Comparison of ENCODE assay signal across 18 cellular contexts in the genomic region with DNA sequence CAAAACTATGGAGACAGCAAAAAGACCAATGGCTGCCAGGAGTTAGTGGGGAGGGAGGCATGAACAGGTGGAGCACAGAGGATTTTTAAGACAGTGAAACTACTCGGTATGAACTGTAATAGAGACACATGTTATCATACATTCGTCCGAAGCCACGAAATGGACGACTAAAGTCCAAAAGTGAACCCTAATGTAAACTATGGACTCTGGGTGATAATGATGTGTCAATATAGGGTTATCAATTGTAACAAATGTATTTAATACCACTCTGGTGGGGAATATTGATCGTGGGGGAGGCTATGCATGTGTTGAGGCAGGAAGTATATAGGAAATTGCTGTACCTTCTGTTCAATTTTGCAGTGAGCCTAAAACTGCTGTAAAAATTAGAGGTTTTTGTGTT.
DNase-seq lines count a peak whose midpoint lies in the region; ATAC-seq and TF ChIP-seq lines count a peak whose summit lies in the region.
"Had no signal": no experiment of that assay in that cellular context is flagged by ENCODE, and none has a peak within 500 bp of the region (broad histone marks: within the 10 kb centered on the region; RNA-seq: fewer than 3 reads in every experiment).

No MANE protein-coding gene starts in this region.

- H3K4me3 Mint-ChIP-seq in activated CD8-positive, alpha-beta memory T cell treated with anti-CD3 and anti-CD28 coated beads, Interleukin-2, amount 10 ng/mL, durations not matched to agents 7 days and 5 days: no peak overlapping the region
- H3K4me3 Mint-ChIP-seq in endodermal cell: no peak overlapping the region
- no peak overlapping the region for H3K4me3 Mint-ChIP-seq in naive thymus-derived CD4-positive, alpha-beta T cell
- no peak overlapping the region for H3K4me3 Mint-ChIP-seq in activated CD4-positive, alpha-beta T cell treated with anti-CD3 and anti-CD28 coated beads, Interleukin-2, amount 10 ng/mL, durations not matched to agents 7 days and 5 days
- H3K4me3 Mint-ChIP-seq: CD4-positive, alpha-beta T cell; HFFc6 had no signal

- peaks cover 63% of the 10 kb centered on the region for H3K27me3 Mint-ChIP-seq in activated CD8-positive, alpha-beta memory T cell treated with anti-CD3 and anti-CD28 coated beads, Interleukin-2, amount 10 ng/mL, durations not matched to agents 7 days and 5 days
- peaks cover 5% of the 10 kb centered on the region for H3K27me3 Mint-ChIP-seq in endodermal cell (ENCODE audit: insufficient read depth)
- H3K27me3 Mint-ChIP-seq in naive thymus-derived CD4-positive, alpha-beta T cell: peaks cover 0 to 59% (median 0%) of the 10 kb centered on the region in 5 donors
- H3K27me3 Mint-ChIP-seq in activated CD4-positive, alpha-beta T cell treated with anti-CD3 and anti-CD28 coated beads, Interleukin-2, amount 10 ng/mL, durations not matched to agents 7 days and 5 days: peaks cover 22% of the 10 kb centered on the region
- H3K27me3 Mint-ChIP-seq: CD4-positive, alpha-beta T cell had no signal

- H3K4me1 ChIP-seq in endodermal cell (ENCODE audit: control insufficient read depth, insufficient read depth, low read length) (no peaks in the 10 kb centered on the region), liver (ENCODE audit: control insufficient read depth in 4 of 4, insufficient read depth in 4 of 4, low read length in 3 of 4) (peaks cover 6 to 50% (median 26%) of the 10 kb centered on the region in 4 donors), breast epithelium (no peaks in the 10 kb centered on the region)
- no peaks in the 10 kb centered on the region for H3K4me1 ChIP-seq in naive thymus-derived CD4-positive, alpha-beta T cell (ENCODE audit: control insufficient read depth in 2 of 2, insufficient read depth in 2 of 2, low read length in 2 of 2)
- H3K4me1 ChIP-seq: A549 had no signal

- TF ChIP-seq POLR2A in breast epithelium (IDR thresholded peaks at IDR 0.05): no peak

- no peak overlapping the region for H3K9ac ChIP-seq in endodermal cell (ENCODE audit: extremely low read depth, low read length, poor library complexity, severe bottlenecking)
- no peak overlapping the region for H3K9ac ChIP-seq in liver (ENCODE audit: low read depth in 1 of 2, low read length in 2 of 2)

- DNase-seq in activated CD8-positive, alpha-beta memory T cell treated with anti-CD3 and anti-CD28 coated beads, Interleukin-2, amount 50 U/mL, for 48 hours: peak; percentile 2
- DNase-seq in activated CD8-positive, alpha-beta memory T cell treated with anti-CD3 and anti-CD28 coated beads, Interleukin-2, amount 10 ng/mL, durations not matched to agents 7 days and 5 days: no peak
- DNase-seq in endodermal cell: peak; percentile 5
- DNase-seq in naive thymus-derived CD4-positive, alpha-beta T cell: no peak
- DNase-seq in breast epithelium (ENCODE audit: low spot score in 2 of 2): no peak
- no peak for DNase-seq in activated CD4-positive, alpha-beta T cell treated with anti-CD3 and anti-CD28 coated beads, Interleukin-2, amount 10 ng/mL, durations not matched to agents 7 days and 5 days
- DNase-seq: AML-193; CD4-positive, alpha-beta T cell; DMS153; DMS79; GDM1; GOT3; H7; HFFc6 had no signal

- H3K4me3 ChIP-seq in endodermal cell (ENCODE audit: low read length): no peak overlapping the region
- H3K4me3 ChIP-seq in liver (ENCODE audit: low read depth in 1 of 3, low read length in 3 of 3): no peak overlapping the region
- H3K4me3 ChIP-seq in naive thymus-derived CD4-positive, alpha-beta T cell (ENCODE audit: low read length): no peak overlapping the region
- no peak overlapping the region for H3K4me3 ChIP-seq in breast epithelium
- H3K4me3 ChIP-seq: A549 had no signal

- no peaks in the 10 kb centered on the region for H3K4me1 Mint-ChIP-seq in activated CD8-positive, alpha-beta memory T cell treated with anti-CD3 and anti-CD28 coated beads, Interleukin-2, amount 10 ng/mL, durations not matched to agents 7 days and 5 days
- peaks cover 6% of the 10 kb centered on the region for H3K4me1 Mint-ChIP-seq in endodermal cell
- H3K4me1 Mint-ChIP-seq in naive thymus-derived CD4-positive, alpha-beta T cell: peaks cover 0 to 3% (median 0%) of the 10 kb centered on the region in 7 donors
- H3K4me1 Mint-ChIP-seq in activated CD4-positive, alpha-beta T cell treated with anti-CD3 and anti-CD28 coated beads, Interleukin-2, amount 10 ng/mL, durations not matched to agents 7 days and 5 days: no peaks in the 10 kb centered on the region

- POLR2A ChIA-PET in naive thymus-derived CD4-positive, alpha-beta T cell (lab: Charles Lee): no interaction called here
- POLR2A ChIA-PET in activated CD4-positive, alpha-beta T cell treated with anti-CD3 and anti-CD28 coated beads, Interleukin-2, amount 10 ng/mL, durations not matched to agents 7 days and 5 days (lab: Charles Lee): no interaction called here

- 93 to 95% methylated on average over 5 to 6 of the region's 6 CpGs for WGBS in endodermal cell (ENCODE audit: insufficient coverage in 1 of 2, insufficient read length in 1 of 2), 2 experiments
- WGBS in liver: 32% methylated on average over 6 of the region's 6 CpGs

- H3K27ac ChIP-seq in endodermal cell (ENCODE audit: low read depth, low read length): no peak overlapping the region
- peak overlapping the region in 1 of 2 donors; percentile 32 for H3K27ac ChIP-seq in liver (ENCODE audit: low read depth in 1 of 2, low read length in 2 of 2)
- H3K27ac ChIP-seq in naive thymus-derived CD4-positive, alpha-beta T cell (ENCODE audit: low read depth, low read length): no peak overlapping the region
- no peak overlapping the region for H3K27ac ChIP-seq in breast epithelium
- H3K27ac ChIP-seq: 22Rv1, A549 had no signal

- TF ChIP-seq CTCF in endodermal cell (conservative IDR thresholded peaks at IDR 0.05): no peak
- TF ChIP-seq CTCF in liver (IDR thresholded peaks at IDR 0.05; ENCODE audit: low read depth, low read length, missing input control): no peak
- no peak for TF ChIP-seq CTCF in breast epithelium (IDR thresholded peaks at IDR 0.05)

- intact Hi-C loops in naive thymus-derived CD4-positive, alpha-beta T cell (cut with micrococcal nuclease): no loop called here
- intact Hi-C loops in breast epithelium (cut with DNase I; ENCODE audit: low total_unique reads): no loop called here

- H3K36me3 Mint-ChIP-seq in activated CD8-positive, alpha-beta memory T cell treated with anti-CD3 and anti-CD28 coated beads, Interleukin-2, amount 10 ng/mL, durations not matched to agents 7 days and 5 days: no peaks in the 10 kb centered on the region
- H3K36me3 Mint-ChIP-seq in endodermal cell (ENCODE audit: low read depth): no peaks in the 10 kb centered on the region
- no peaks in the 10 kb centered on the region for H3K36me3 Mint-ChIP-seq in naive thymus-derived CD4-positive, alpha-beta T cell
- no peaks in the 10 kb centered on the region for H3K36me3 Mint-ChIP-seq in activated CD4-positive, alpha-beta T cell treated with anti-CD3 and anti-CD28 coated beads, Interleukin-2, amount 10 ng/mL, durations not matched to agents 7 days and 5 days (ENCODE audit: low read depth)

- H3K27ac Mint-ChIP-seq in activated CD8-positive, alpha-beta memory T cell treated with anti-CD3 and anti-CD28 coated beads, Interleukin-2, amount 10 ng/mL, durations not matched to agents 7 days and 5 days: no peak overlapping the region
- H3K27ac Mint-ChIP-seq in endodermal cell: no peak overlapping the region
- no peak overlapping the region for H3K27ac Mint-ChIP-seq in naive thymus-derived CD4-positive, alpha-beta T cell
- no peak overlapping the region for H3K27ac Mint-ChIP-seq in activated CD4-positive, alpha-beta T cell treated with anti-CD3 and anti-CD28 coated beads, Interleukin-2, amount 10 ng/mL, durations not matched to agents 7 days and 5 days
- H3K27ac Mint-ChIP-seq: CD4-positive, alpha-beta T cell; HFFc6 had no signal

- TF ChIP-seq RAD21 in liver (IDR thresholded peaks at IDR 0.05): no peak

- no peak for ATAC-seq in activated CD8-positive, alpha-beta memory T cell treated with anti-CD3 and anti-CD28 coated beads, Interleukin-2, amount 10 ng/mL, durations not matched to agents 7 days and 5 days
- no peak for ATAC-seq in naive thymus-derived CD4-positive, alpha-beta T cell
- ATAC-seq: A549, HCT116 had no signal

- H3K27me3 ChIP-seq in endodermal cell (ENCODE audit: control insufficient read depth, insufficient read depth, low read length, poor library complexity, severe bottlenecking) (no peaks in the 10 kb centered on the region), liver (ENCODE audit: control insufficient read depth in 4 of 4, insufficient read depth in 4 of 4, low read length in 3 of 4) (no peaks in the 10 kb centered on the region), breast epithelium (no peaks in the 10 kb centered on the region)
- H3K27me3 ChIP-seq in naive thymus-derived CD4-positive, alpha-beta T cell (ENCODE audit: control insufficient read depth in 2 of 2, insufficient read depth in 2 of 2, low read length in 2 of 2): no peaks in the 10 kb centered on the region

- CTCF ChIA-PET in activated CD8-positive, alpha-beta memory T cell treated with anti-CD3 and anti-CD28 coated beads, Interleukin-2, amount 10 ng/mL, durations not matched to agents 7 days and 5 days (lab: Charles Lee): no interaction called here
- CTCF ChIA-PET in naive thymus-derived CD4-positive, alpha-beta T cell (lab: Charles Lee): interaction anchor here (1.1 kb wide), 1 partner anchor 11 kb away, joined by 3 read pairs; no protein-coding TSS in a partner anchor
- CTCF ChIA-PET in activated CD4-positive, alpha-beta T cell treated with anti-CD3 and anti-CD28 coated beads, Interleukin-2, amount 10 ng/mL, durations not matched to agents 7 days and 5 days (lab: Charles Lee): interaction anchor here (0.6 kb wide), 1 partner anchor 33 kb away, joined by 4 read pairs; no protein-coding TSS in a partner anchor

- H3K9me3 Mint-ChIP-seq in activated CD8-positive, alpha-beta memory T cell treated with anti-CD3 and anti-CD28 coated beads, Interleukin-2, amount 10 ng/mL, durations not matched to agents 7 days and 5 days (ENCODE audit: low read depth): no peaks in the 10 kb centered on the region
- no peaks in the 10 kb centered on the region for H3K9me3 Mint-ChIP-seq in endodermal cell
- H3K9me3 Mint-ChIP-seq in naive thymus-derived CD4-positive, alpha-beta T cell: peaks cover 0 to 2% (median 0%) of the 10 kb centered on the region in 11 donors
- H3K9me3 Mint-ChIP-seq in activated CD4-positive, alpha-beta T cell treated with anti-CD3 and anti-CD28 coated beads, Interleukin-2, amount 10 ng/mL, durations not matched to agents 7 days and 5 days: no peaks in the 10 kb centered on the region
- H3K9me3 Mint-ChIP-seq: CD4-positive, alpha-beta T cell; HFFc6 had no signal

- no peaks in the 10 kb centered on the region for H3K9me3 ChIP-seq in endodermal cell (ENCODE audit: control insufficient read depth, low read length)
- H3K9me3 ChIP-seq in liver (ENCODE audit: control insufficient read depth in 4 of 4, low read length in 3 of 4): no peaks in the 10 kb centered on the region
- no peaks in the 10 kb centered on the region for H3K9me3 ChIP-seq in naive thymus-derived CD4-positive, alpha-beta T cell (ENCODE audit: control insufficient read depth in 2 of 3, low read length in 3 of 3)
- no peaks in the 10 kb centered on the region for H3K9me3 ChIP-seq in breast epithelium
- H3K9me3 ChIP-seq: A549 had no signal

- H3K36me3 ChIP-seq in endodermal cell (ENCODE audit: control insufficient read depth, insufficient read depth, low read length) (no peaks in the 10 kb centered on the region), liver (ENCODE audit: control insufficient read depth in 4 of 4, insufficient read depth in 3 of 4, low read depth in 1 of 4, low read length in 3 of 4) (no peaks in the 10 kb centered on the region), breast epithelium (no peaks in the 10 kb centered on the region)
- H3K36me3 ChIP-seq in naive thymus-derived CD4-positive, alpha-beta T cell (ENCODE audit: control insufficient read depth in 2 of 3, insufficient read depth in 3 of 3, low read length in 3 of 3): no peaks in the 10 kb centered on the region

Comparison
In these comparisons a context has a peak if more than half of its experiments do, and no peak if none do; other contexts are left out.
1. DNase-seq: peak in activated CD8-positive, alpha-beta memory T cell treated with anti-CD3 and anti-CD28 coated beads, Interleukin-2, amount 50 U/mL, for 48 hours (single experiment) and endodermal cell (single experiment); none in activated CD8-positive, alpha-beta memory T cell treated with anti-CD3 and anti-CD28 coated beads, Interleukin-2, amount 10 ng/mL, durations not matched to agents 7 days and 5 days (single experiment), naive thymus-derived CD4-positive, alpha-beta T cell (0 of 9), breast epithelium (0 of 2) and activated CD4-positive, alpha-beta T cell treated with anti-CD3 and anti-CD28 coated beads, Interleukin-2, amount 10 ng/mL, durations not matched to agents 7 days and 5 days (single experiment).